11 cellular contexts compared by ENCODE assay signal in the genomic region with DNA sequence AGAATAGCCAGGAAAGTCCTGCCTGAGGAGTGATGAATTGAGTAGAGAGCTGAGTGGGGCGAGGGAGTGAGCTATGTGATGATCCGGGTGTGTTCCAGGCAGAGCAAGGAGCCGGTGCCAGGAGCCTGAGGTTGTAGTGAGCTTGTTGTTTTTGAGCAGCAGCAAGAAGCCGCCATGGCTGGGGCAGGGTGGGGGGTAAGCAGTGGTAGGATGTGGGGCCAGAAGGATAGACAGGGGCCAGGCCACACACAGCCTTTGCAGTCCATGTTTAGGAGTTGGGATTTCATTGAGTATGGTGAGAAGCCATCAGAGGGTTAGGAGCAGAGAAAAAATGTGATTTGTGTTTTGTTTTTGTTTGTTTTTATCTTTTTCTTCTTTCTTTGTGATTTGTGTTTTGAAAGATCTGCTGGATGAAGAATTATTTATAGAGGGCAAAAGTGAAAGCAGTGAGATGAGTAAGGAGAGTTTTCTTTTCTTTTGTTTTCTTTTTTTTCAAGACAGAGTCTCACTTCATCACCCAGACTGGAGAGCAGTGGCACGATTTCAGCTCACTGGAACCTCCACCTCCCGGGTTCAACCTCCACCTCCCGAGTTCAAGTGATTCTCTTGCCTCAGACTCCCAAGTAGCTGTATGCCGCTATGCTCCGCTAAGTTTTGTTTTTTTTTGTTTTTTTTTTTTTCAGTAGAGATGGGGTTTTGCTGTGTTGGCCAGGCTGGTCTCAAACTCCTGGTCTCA.
A peak's percentile ranks its signal among the peaks of the same experiment; 100 is the strongest.
DNase-seq lines count a peak whose midpoint lies in the region; ATAC-seq lines count a peak whose summit lies in the region.
"Had no signal": no experiment of that assay in that cellular context is flagged by ENCODE, and none has a peak within 500 bp of the region (broad histone marks: within the 10 kb centered on the region; RNA-seq: fewer than 3 reads in every experiment).

No MANE protein-coding gene starts in this region.

- H3K36me3 Mint-ChIP-seq in immature natural killer cell: peaks cover 0 to 4% (median 3%) of the 10 kb centered on the region in 3 donors
- no peaks in the 10 kb centered on the region for H3K36me3 Mint-ChIP-seq in activated T-helper 2 cell treated with anti-CD3 and anti-CD28 coated beads, Interferon-gamma antibody, Interleukin-2, Interleukin-4, amounts not matched to agents 10 μg/mL and 5 μg/mL and 100 μg/mL, durations not matched to agents 14 hours and 24 hours and 36 hours (ENCODE audit: low read depth)

- H3K27ac Mint-ChIP-seq in immature natural killer cell: peak overlapping the region in 4 of 6 donors; percentile 0 to 37 (median 12)
- no peak overlapping the region for H3K27ac Mint-ChIP-seq in activated T-helper 2 cell treated with anti-CD3 and anti-CD28 coated beads, Interferon-gamma antibody, Interleukin-2, Interleukin-4, amounts not matched to agents 10 μg/mL and 5 μg/mL and 100 μg/mL, durations not matched to agents 14 hours and 24 hours and 36 hours

- H3K4me1 Mint-ChIP-seq in immature natural killer cell: peaks cover 2 to 6% of the 10 kb centered on the region in 2 donors
- H3K4me1 Mint-ChIP-seq in activated T-helper 2 cell treated with anti-CD3 and anti-CD28 coated beads, Interferon-gamma antibody, Interleukin-2, Interleukin-4, amounts not matched to agents 10 μg/mL and 5 μg/mL and 100 μg/mL, durations not matched to agents 14 hours and 24 hours and 36 hours (ENCODE audit: low read depth): peaks cover 10% of the 10 kb centered on the region

- no peak for DNase-seq in immature natural killer cell
- DNase-seq in stimulated activated CD4-positive, alpha-beta T cell treated with anti-CD3 and anti-CD28 coated beads, Interleukin-4, amount 100 ng/mL, for 1 hour: no peak
- no peak for DNase-seq in H4 (ENCODE audit: low spot score)
- DNase-seq in SW480 (ENCODE audit: low spot score): no peak
- no peak for DNase-seq in activated T-helper 2 cell treated with anti-CD3 and anti-CD28 coated beads, Interferon-gamma antibody, Interleukin-2, Interleukin-4, amounts not matched to agents 10 μg/mL and 5 μg/mL and 100 μg/mL, durations not matched to agents 14 hours and 24 hours and 36 hours (ENCODE audit: low spot score)
- DNase-seq: HCEC 1CT, NCI-H774, retina had no signal

- ATAC-seq in GM18498 (IDR thresholded peaks at IDR 0.05; ENCODE audit: unreplicated experiment) (peak; percentile 82), GM21717 (IDR thresholded peaks at IDR 0.05; ENCODE audit: unreplicated experiment) (peak; percentile 86), HG03442 (IDR thresholded peaks at IDR 0.05; ENCODE audit: unreplicated experiment) (peak; percentile 87)

- peaks cover 2 to 5% (median 3%) of the 10 kb centered on the region in 3 donors for H3K27me3 Mint-ChIP-seq in immature natural killer cell (ENCODE audit: low read depth in 3 of 3)
- H3K27me3 Mint-ChIP-seq in activated T-helper 2 cell treated with anti-CD3 and anti-CD28 coated beads, Interferon-gamma antibody, Interleukin-2, Interleukin-4, amounts not matched to agents 10 μg/mL and 5 μg/mL and 100 μg/mL, durations not matched to agents 14 hours and 24 hours and 36 hours (ENCODE audit: low read depth): peaks cover 24% of the 10 kb centered on the region

- H3K4me3 Mint-ChIP-seq in immature natural killer cell: no peak overlapping the region
- H3K4me3 Mint-ChIP-seq in activated T-helper 2 cell treated with anti-CD3 and anti-CD28 coated beads, Interferon-gamma antibody, Interleukin-2, Interleukin-4, amounts not matched to agents 10 μg/mL and 5 μg/mL and 100 μg/mL, durations not matched to agents 14 hours and 24 hours and 36 hours (ENCODE audit: low read depth): no peak overlapping the region

- intact Hi-C loops in activated T-helper 2 cell treated with anti-CD3 and anti-CD28 coated beads, Interferon-gamma antibody, Interleukin-2, Interleukin-4, amounts not matched to agents 10 μg/mL and 5 μg/mL and 100 μg/mL, durations not matched to agents 14 hours and 24 hours and 36 hours (cut with micrococcal nuclease): no loop called here

- peaks cover 0 to 10% (median 2%) of the 10 kb centered on the region in 6 donors for H3K9me3 Mint-ChIP-seq in immature natural killer cell
- peaks cover 9% of the 10 kb centered on the region for H3K9me3 Mint-ChIP-seq in activated T-helper 2 cell treated with anti-CD3 and anti-CD28 coated beads, Interferon-gamma antibody, Interleukin-2, Interleukin-4, amounts not matched to agents 10 μg/mL and 5 μg/mL and 100 μg/mL, durations not matched to agents 14 hours and 24 hours and 36 hours
